In genomic region chr6:157302761-157303160, GRCh38 we compare ENCODE assay signal across 1 cellular context.
TF ChIP-seq lines count a peak whose summit lies in the region.

No MANE protein-coding gene starts in this region.

TF ChIP-seq in HEK293, 187 proteins besides CTCF, POLR2A, EP300 and RAD21 (continued from another document):
- TF ChIP-seq ZNF776 (tag by site-specific recombination; IDR thresholded peaks at IDR 0.05; ENCODE audit: borderline replicate concordance) = no peak
- no peak for TF ChIP-seq ZNF324 (tag by site-specific recombination; IDR thresholded peaks at IDR 0.05)
- TF ChIP-seq PATZ1 (tag by site-specific recombination; IDR thresholded peaks at IDR 0.05) = no peak
- no peak for TF ChIP-seq ZNF2 (tag by site-specific recombination; IDR thresholded peaks at IDR 0.05)
